ENCODE assay signal across 15 cellular contexts in the genomic region with DNA sequence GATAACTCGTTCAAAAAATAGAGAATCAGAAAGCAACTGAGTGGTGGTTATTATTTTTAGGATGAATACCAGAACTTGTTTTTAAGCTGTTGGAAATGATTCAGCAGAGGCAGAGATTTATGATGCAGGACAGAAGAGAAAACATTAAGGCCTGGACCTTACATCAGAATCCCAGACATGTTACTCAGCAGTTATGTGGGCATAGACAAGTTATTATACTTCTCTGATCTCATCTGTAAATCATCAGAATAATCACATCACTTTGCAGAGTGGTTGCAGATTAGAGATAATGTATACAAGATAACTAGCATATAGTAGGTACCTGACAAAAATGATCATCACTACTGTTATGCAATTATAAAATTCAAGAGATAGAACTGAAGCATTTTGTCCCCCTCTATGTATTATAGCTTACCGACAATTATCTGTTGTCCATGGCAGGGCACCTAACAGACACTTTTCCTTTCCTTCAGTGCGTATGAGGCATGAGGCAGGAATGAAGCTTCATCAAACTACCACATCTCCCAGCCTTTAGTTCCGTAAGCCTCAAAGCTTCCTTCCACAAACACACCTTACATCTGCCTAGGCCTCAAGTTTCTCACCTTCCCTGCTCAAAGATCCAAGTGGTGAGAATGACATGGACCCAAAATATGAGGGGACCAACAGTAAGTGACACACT.
DNase-seq lines count a peak whose midpoint lies in the region; ATAC-seq, FAIRE-seq and TF ChIP-seq lines count a peak whose summit lies in the region.
"Had no signal": no experiment of that assay in that cellular context is flagged by ENCODE, and none has a peak within 500 bp of the region (broad histone marks: within the 10 kb centered on the region; RNA-seq: fewer than 3 reads in every experiment).

No MANE protein-coding gene starts in this region.

- no peak overlapping the region for H3K9ac ChIP-seq in mesendoderm (ENCODE audit: low read length)

- ATAC-seq in HG03139 (IDR thresholded peaks at IDR 0.05; ENCODE audit: unreplicated experiment) = no peak

- H3K9me3 ChIP-seq in effector memory CD4-positive, alpha-beta T cell (ENCODE audit: control insufficient read depth, low read length) = no peaks in the 10 kb centered on the region
- H3K9me3 ChIP-seq: MG63, Peyer's patch had no signal

- no peak for FAIRE-seq in bronchial epithelial cell (lab: Jason Lieb, UNC)
- FAIRE-seq in GM19239 (lab: Jason Lieb, UNC) = no peak
- FAIRE-seq: A204.1 had no signal

- WGBS in mesendoderm (ENCODE audit: extremely low coverage, insufficient coverage, low lambda C conversion rate) = no CpG with 5 or more reads among the region's 4 CpGs

- H3K4me2 ChIP-seq in mesendoderm (ENCODE audit: low read length) = no peak overlapping the region

- peak; percentile 81 for DNase-seq in AG04449 (ENCODE audit: low read depth, low spot score)
- DNase-seq in HT1080 (ENCODE audit: low read depth) = peak; percentile 3
- peak; percentile 12 for DNase-seq in bronchial epithelial cell (ENCODE audit: low read depth)
- DNase-seq in kidney glomerular epithelial cell (lab: John Stamatoyannopoulos, UW) = peak; percentile 92
- no peak for DNase-seq in effector memory CD4-positive, alpha-beta T cell
- no peak for DNase-seq in mesendoderm
- no peak for DNase-seq in GM19239 (ENCODE audit: insufficient read length, low spot score)
- DNase-seq: aorta, foreskin melanocyte, MG63, NCI-H187, nucleus accumbens, Peyer's patch had no signal

- no peak overlapping the region for H3K4ac ChIP-seq in mesendoderm (ENCODE audit: low read depth, low read length)

- H3K23ac ChIP-seq in mesendoderm (ENCODE audit: low read length) = no peak overlapping the region

- H2BK120ac ChIP-seq in mesendoderm (ENCODE audit: low read depth, low read length) = no peak overlapping the region

- H3K4me1 ChIP-seq in effector memory CD4-positive, alpha-beta T cell (ENCODE audit: control insufficient read depth, insufficient read depth, low read length, poor library complexity, severe bottlenecking) = no peaks in the 10 kb centered on the region
- peaks cover 6% of the 10 kb centered on the region for H3K4me1 ChIP-seq in mesendoderm (ENCODE audit: control insufficient read depth, low read depth, low read length)
- H3K4me1 ChIP-seq: Peyer's patch had no signal

- H3K27me3 ChIP-seq in bronchial epithelial cell (ENCODE audit: control insufficient read depth, insufficient read depth, low read length) (no peaks in the 10 kb centered on the region), mesendoderm (ENCODE audit: insufficient read depth, low read length, poor library complexity) (no peaks in the 10 kb centered on the region)
- no peaks in the 10 kb centered on the region for H3K27me3 ChIP-seq in effector memory CD4-positive, alpha-beta T cell (replicated peaks; ENCODE audit: control insufficient read depth, insufficient read depth, low read length, poor library complexity, severe bottlenecking)
- H3K27me3 ChIP-seq: MG63, Peyer's patch had no signal

- CTCF ChIA-PET in AG04449 (lab: Yijun Ruan, JAX) = interaction anchor here (0.7 to 1.3 kb wide), 3 partner anchors 18 to 211 kb away, joined by 3 to 4 read pairs (median 3); no protein-coding TSS in a partner anchor

- TF ChIP-seq CTCF in AG04449 (IDR thresholded peaks at IDR 0.05; ENCODE audit: insufficient read depth, low read length, missing control alignments) (no peak), bronchial epithelial cell (IDR thresholded peaks at IDR 0.05; ENCODE audit: insufficient read depth, low read length, severe bottlenecking) (no peak)

- POLR2A ChIA-PET in AG04449 (lab: Yijun Ruan, JAX) = interaction anchor here (0.9 to 1.5 kb wide), 2 partner anchors 13 to 21 kb away, joined by 3 to 4 read pairs; no protein-coding TSS in a partner anchor

- H3K79me2 ChIP-seq in mesendoderm (ENCODE audit: control insufficient read depth, insufficient read depth, low read length) = no peaks in the 10 kb centered on the region

- no peak overlapping the region for H4K8ac ChIP-seq in mesendoderm (ENCODE audit: low read depth, low read length)

- no peak overlapping the region for H4K5ac ChIP-seq in mesendoderm (ENCODE audit: low read length)

- no peak overlapping the region for H3K56ac ChIP-seq in mesendoderm (ENCODE audit: low read length)

- H3K79me1 ChIP-seq in mesendoderm (ENCODE audit: low read length) = no peaks in the 10 kb centered on the region

- H3K36me3 ChIP-seq in bronchial epithelial cell (ENCODE audit: control insufficient read depth, insufficient read depth, low read length) (no peaks in the 10 kb centered on the region), mesendoderm (ENCODE audit: control insufficient read depth, insufficient read depth, low read length) (no peaks in the 10 kb centered on the region)
- H3K36me3 ChIP-seq in effector memory CD4-positive, alpha-beta T cell (ENCODE audit: control insufficient read depth, insufficient read depth, low read length) = no peaks in the 10 kb centered on the region
- H3K36me3 ChIP-seq: MG63, Peyer's patch had no signal

- H2BK5ac ChIP-seq in mesendoderm (ENCODE audit: low read length) = no peak overlapping the region

- no peak overlapping the region for H3K27ac ChIP-seq in effector memory CD4-positive, alpha-beta T cell (ENCODE audit: insufficient read depth, low read length, poor library complexity, severe bottlenecking)
- no peak overlapping the region for H3K27ac ChIP-seq in mesendoderm (ENCODE audit: low read depth, low read length)
- H3K27ac ChIP-seq: Peyer's patch had no signal

- H2BK15ac ChIP-seq in mesendoderm (replicated peaks; ENCODE audit: low read depth) = no peak overlapping the region

- H3K18ac ChIP-seq in mesendoderm (ENCODE audit: low read length) = no peak overlapping the region

- no peak overlapping the region for H2AK5ac ChIP-seq in mesendoderm (ENCODE audit: low read length)

- no peak overlapping the region for H3K4me3 ChIP-seq in AG04449 (ENCODE audit: low read depth, low read length)
- no peak overlapping the region for H3K4me3 ChIP-seq in bronchial epithelial cell (ENCODE audit: low read depth, low read length)
- no peak overlapping the region for H3K4me3 ChIP-seq in effector memory CD4-positive, alpha-beta T cell (ENCODE audit: insufficient read depth, low read depth, low read length, poor library complexity, severe bottlenecking)
- no peak overlapping the region for H3K4me3 ChIP-seq in mesendoderm (ENCODE audit: low read length)
- H3K4me3 ChIP-seq: MG63, Peyer's patch had no signal

Comparison
In these comparisons a context has a peak if more than half of its experiments do, and no peak if none do; other contexts are left out.
1. DNase-seq: peak in AG04449 (single experiment), HT1080 (single experiment), bronchial epithelial cell (single experiment) and kidney glomerular epithelial cell (single experiment); none in effector memory CD4-positive, alpha-beta T cell (0 of 3), mesendoderm (single experiment) and GM19239 (single experiment).